Comparison of ENCODE assay signal across 22 cellular contexts in the genomic region with DNA sequence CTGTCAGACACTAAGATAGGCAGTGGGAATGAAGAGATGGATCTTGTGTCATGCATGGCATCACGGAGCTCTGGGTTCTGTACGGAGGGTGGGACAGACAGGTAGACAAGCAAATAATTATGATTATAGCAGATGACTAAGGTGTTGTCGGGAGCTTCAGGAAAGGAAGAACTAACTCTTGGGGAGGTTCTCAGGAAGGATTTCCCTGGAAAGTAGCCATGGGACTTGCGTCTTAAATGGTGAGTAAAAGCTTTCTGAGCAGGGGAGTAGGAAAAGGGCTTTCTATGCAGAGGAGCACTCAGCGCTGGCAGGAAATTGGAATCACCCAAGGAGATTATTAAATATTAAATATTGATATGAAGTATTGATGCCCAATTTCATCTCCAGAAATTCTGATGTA.
"Had no signal": no experiment of that assay in that cellular context is flagged by ENCODE, and none has a peak within 500 bp of the region (broad histone marks: within the 10 kb centered on the region; RNA-seq: fewer than 3 reads in every experiment).

No MANE protein-coding gene starts in this region.

- H3K27ac ChIP-seq: pancreas, prostate gland, transverse colon had no signal

- H3K27ac Mint-ChIP-seq: mesothelial cell of epicardium; naive B cell; natural killer cell; stimulated activated memory B cell treated with anti-CD40 and anti-IgM and Interleukin-4, amounts not matched to agents 10 μg/mL and 1 μg/mL and 100 μg/mL, for 72 hours; stimulated activated naive CD8-positive, alpha-beta T cell treated with anti-CD3 and anti-CD28 coated beads, Interleukin-15, amount 100 ng/mL, for 72 hours had no signal

- FAIRE-seq: pancreas, urothelium cell line had no signal

- H3K4me2 ChIP-seq: smooth muscle cell had no signal

- H3K4me3 ChIP-seq: left ventricle myocardium inferior, lung, pancreas, prostate gland, smooth muscle cell, transverse colon, upper lobe of left lung had no signal

- H3K9me3 Mint-ChIP-seq: mesothelial cell of epicardium; naive B cell; natural killer cell; stimulated activated memory B cell treated with anti-CD40 and anti-IgM and Interleukin-4, amounts not matched to agents 10 μg/mL and 1 μg/mL and 100 μg/mL, for 72 hours; stimulated activated naive CD8-positive, alpha-beta T cell treated with anti-CD3 and anti-CD28 coated beads, Interleukin-15, amount 100 ng/mL, for 72 hours had no signal

- H3K36me3 ChIP-seq: pancreas, prostate gland, transverse colon had no signal

- H3K4me1 ChIP-seq: prostate gland had no signal

- H3K9me3 ChIP-seq: left ventricle myocardium inferior, pancreas, prostate gland, transverse colon, upper lobe of left lung had no signal

- H3K4me3 Mint-ChIP-seq: mesothelial cell of epicardium; naive B cell; natural killer cell; stimulated activated memory B cell treated with anti-CD40 and anti-IgM and Interleukin-4, amounts not matched to agents 10 μg/mL and 1 μg/mL and 100 μg/mL, for 72 hours; stimulated activated naive CD8-positive, alpha-beta T cell treated with anti-CD3 and anti-CD28 coated beads, Interleukin-15, amount 100 ng/mL, for 72 hours had no signal

- H3K27me3 ChIP-seq: pancreas, transverse colon, upper lobe of left lung had no signal

- H3K36me3 Mint-ChIP-seq: mesothelial cell of epicardium; naive B cell; natural killer cell; stimulated activated memory B cell treated with anti-CD40 and anti-IgM and Interleukin-4, amounts not matched to agents 10 μg/mL and 1 μg/mL and 100 μg/mL, for 72 hours had no signal

- ATAC-seq: natural killer cell; pancreas; right cardiac atrium; stimulated activated memory B cell treated with anti-CD40 and anti-IgM and Interleukin-4, amounts not matched to agents 10 μg/mL and 1 μg/mL and 100 μg/mL, for 72 hours; stimulated activated naive CD8-positive, alpha-beta T cell treated with anti-CD3 and anti-CD28 coated beads, Interleukin-15, amount 100 ng/mL, for 72 hours had no signal

- DNase-seq: islet precursor cell; left ventricle myocardium inferior; mesendoderm; naive B cell; natural killer cell; retina; right cardiac atrium; stimulated activated CD4-positive, alpha-beta T cell treated with anti-CD3 and anti-CD28 coated beads, Interleukin-1b, Interleukin-23, amount 100 ng/mL, for 48 hours; stimulated activated CD4-positive, alpha-beta T cell treated with anti-CD3 and anti-CD28 coated beads, Interleukin-2, amount 100 ng/mL, for 48 hours; stimulated activated CD4-positive, alpha-beta T cell treated with anti-CD3 and anti-CD28 coated beads, Interleukin-4, amount 100 ng/mL, for 4 hours; stimulated activated CD8-positive, alpha-beta memory T cell treated with anti-CD3 and anti-CD28 coated beads, Interleukin-4, amount 100 ng/mL, for 48 hours; stimulated activated naive CD4-positive, alpha-beta T cell treated with Interleukin-2 at 50 U/mL for 16 hours; stimulated activated naive CD8-positive, alpha-beta T cell treated with anti-CD3 and anti-CD28 coated beads, Interleukin-15, amount 100 ng/mL, for 72 hours; transverse colon; upper lobe of left lung had no signal
